Comparison of ENCODE assay signal across 9 cellular contexts in genomic region chr12:63420206-63420644, GRCh38.
DNase-seq lines count a peak whose midpoint lies in the region; ATAC-seq and TF ChIP-seq lines count a peak whose summit lies in the region.
"Had no signal": no experiment of that assay in that cellular context is flagged by ENCODE, and none has a peak within 500 bp of the region (broad histone marks: within the 10 kb centered on the region; RNA-seq: fewer than 3 reads in every experiment).

No MANE protein-coding gene starts in this region.

- peak overlapping the region; percentile 90 for H2AFZ ChIP-seq in HCT116 (ENCODE audit: low read depth, low read length, poor library complexity, severe bottlenecking)

- H3K4me3 Mint-ChIP-seq in naive B cell: no peak overlapping the region

- intact Hi-C loops in HCT116 (cut with micrococcal nuclease) (loop anchor here (10.0 kb wide), 1 partner anchor 385 kb away; no protein-coding TSS in a partner anchor), Panc1 (cut with micrococcal nuclease; ENCODE audit: unreplicated experiment) (loop anchor here (5.0 kb wide), 2 partner anchors 247 to 382 kb away; partner anchors contain the start of gene DPY19L2)

- no peak overlapping the region for H3K27ac Mint-ChIP-seq in naive B cell

- DNase-seq in ACHN (peak; percentile 79), GM12864 (ENCODE audit: low read depth) (peak; percentile 19), HCT116 (ENCODE audit: low read depth, low spot score) (peak; percentile 73), LoVo (ENCODE audit: low spot score) (peak; percentile 71), Panc1 (ENCODE audit: low read depth, low spot score) (peak; percentile 36), naive B cell (peak; percentile 6), medulla oblongata (ENCODE audit: extremely low spot score) (no peak)
- DNase-seq in central memory CD4-positive, alpha-beta T cell: peak; percentile 13

- H3K4me1 ChIP-seq in HCT116 (ENCODE audit: control insufficient read depth in 1 of 2, insufficient read depth in 2 of 2, low read length in 2 of 2) (peaks cover 0 to 19% of the 10 kb centered on the region in 2 experiments; a peak in 2 of 4 replicates), Panc1 (ENCODE audit: control insufficient read depth, insufficient read depth, low read length) (no peaks in the 10 kb centered on the region)

- ATAC-seq in HCT116 (peak; percentile 91), Panc1 (peak; percentile 91), naive B cell (ENCODE audit: low read depth in 2 of 2) (peak in 1 of 2 donors; percentile 25)

- H3K4me2 ChIP-seq in HCT116 (ENCODE audit: low read length): no peak overlapping the region; the same call in 1 of the 2 replicates

- peaks cover 0 to 2% of the 10 kb centered on the region in 2 donors for H3K36me3 Mint-ChIP-seq in naive B cell

- RAD21 ChIA-PET in HCT116 (lab: Charles Lee; ENCODE audit: low non-redundant PET in 1 of 2, low total read pairs in 2 of 2, uncharacterized antibody in 2 of 2, unreplicated experiment in 2 of 2): no interaction called here

- H3K36me3 ChIP-seq in HCT116 (ENCODE audit: control insufficient read depth in 1 of 2, insufficient read depth in 2 of 2, low read length in 2 of 2) (no peaks in the 10 kb centered on the region), Panc1 (ENCODE audit: control insufficient read depth, insufficient read depth, low read length) (no peaks in the 10 kb centered on the region)
- H3K36me3 ChIP-seq: neutrophil had no signal

- peaks cover 0 to 4% (median 0%) of the 10 kb centered on the region in 3 donors for H3K27me3 Mint-ChIP-seq in naive B cell

- H3K27me3 ChIP-seq in HCT116 (ENCODE audit: insufficient read depth, low read length): no peaks in the 10 kb centered on the region
- H3K27me3 ChIP-seq in Panc1 (ENCODE audit: control insufficient read depth, insufficient read depth, low read length): peaks cover 2% of the 10 kb centered on the region; the same call in 1 of the 2 replicates
- H3K27me3 ChIP-seq: neutrophil had no signal

- no peaks in the 10 kb centered on the region for H3K79me2 ChIP-seq in HCT116 (ENCODE audit: insufficient read depth, low read length)

- no TSS peak for BruUV-seq in HCT116 (replicated peaks; lab: Mats Ljungman, UMichigan)
- BruUV-seq in Panc1 (replicated peaks; lab: Mats Ljungman, UMichigan): no TSS peak

- H3K9me2 ChIP-seq in HCT116 (ENCODE audit: insufficient read depth): no peaks in the 10 kb centered on the region

- CTCF ChIA-PET in HCT116 (lab: Charles Lee) (interaction anchor here (0.9 kb wide), 1 partner anchor 316 kb away, joined by 3 read pairs; no protein-coding TSS in a partner anchor), Panc1 (lab: Charles Lee) (no interaction called here)

- H4K20me1 ChIP-seq in HCT116 (ENCODE audit: insufficient read depth): no peaks in the 10 kb centered on the region

- H3K9me3 ChIP-seq in HCT116 (ENCODE audit: control insufficient read depth in 1 of 2, insufficient read depth in 1 of 2, low read depth in 1 of 2, low read length in 2 of 2): no peaks in the 10 kb centered on the region; a peak in 1 of 4 replicates
- H3K9me3 ChIP-seq in Panc1 (ENCODE audit: control insufficient read depth, insufficient read depth, low read depth, low read length): peaks cover 2% of the 10 kb centered on the region; the same call in 1 of the 2 replicates

- TF ChIP-seq CTCF in GM12864 (IDR thresholded peaks at IDR 0.05; ENCODE audit: low read depth, low read length, missing control alignments): peak; percentile 64
- TF ChIP-seq CTCF in HCT116 (IDR thresholded peaks at IDR 0.05 in 2 of 3, conservative IDR thresholded peaks at IDR 0.05 in 1 of 3; ENCODE audit: borderline replicate concordance in 1 of 3, insufficient read depth in 1 of 3, low read depth in 2 of 3, low read length in 2 of 3): peak; percentile 43 to 76 (median 64); a peak in 5 of 6 replicates
- TF ChIP-seq CTCF in Panc1 (IDR thresholded peaks at IDR 0.05): peak; percentile 82

- H3K27ac ChIP-seq in HCT116 (ENCODE audit: low read depth, low read length): no peak overlapping the region
- H3K27ac ChIP-seq in Panc1 (ENCODE audit: low read length): no peak overlapping the region
- H3K27ac ChIP-seq: neutrophil had no signal

- in situ Hi-C loops in ACHN (cut with HindIII; ENCODE audit: low pct_ligation_motif_present, low pct_unique_long_range_greater_than_20kb, low sequenced_read_pairs) (no loop called here), Panc1 (cut with HindIII; ENCODE audit: low pct_unique_long_range_greater_than_20kb, low sequenced_read_pairs) (no loop called here)

- H3K4me3 ChIP-seq in GM12864 (ENCODE audit: low read depth, low read length) (no peak overlapping the region), HCT116 (replicated peaks in 1 of 2; ENCODE audit: low read depth in 1 of 2, low read length in 2 of 2) (no peak overlapping the region), Panc1 (ENCODE audit: low read depth in 2 of 2, low read length in 2 of 2) (no peak overlapping the region)

- peak; percentile 68 for TF ChIP-seq RAD21 in HCT116 (IDR thresholded peaks at IDR 0.05; ENCODE audit: low read depth)

- H3K9me3 Mint-ChIP-seq in naive B cell: peaks cover 2 to 6% (median 3%) of the 10 kb centered on the region in 7 donors

- H3K4me1 Mint-ChIP-seq in naive B cell: no peaks in the 10 kb centered on the region

- H3K9ac ChIP-seq in HCT116 (ENCODE audit: low read length): no peak overlapping the region

- POLR2A ChIA-PET in HCT116 (lab: Charles Lee) (no interaction called here), Panc1 (lab: Charles Lee) (no interaction called here)

- no peak for TF ChIP-seq POLR2A in HCT116 (IDR thresholded peaks at IDR 0.05; ENCODE audit: borderline replicate concordance, extremely low read depth, insufficient read depth, insufficient read length)

TF ChIP-seq in HCT116, 20 proteins besides CTCF, POLR2A, EP300 and RAD21:
- peak; percentile 34; the same call in 1 of the 2 replicates for TF ChIP-seq CBX3 (IDR thresholded peaks at IDR 0.05; ENCODE audit: low read depth)
- no peak for TF ChIP-seq SP1 (IDR thresholded peaks at IDR 0.05; ENCODE audit: low read depth)
- TF ChIP-seq TCF7L2 (IDR thresholded peaks at IDR 0.05; ENCODE audit: borderline replicate concordance, extremely low read depth, insufficient read depth, insufficient read length): no peak
